In genomic region chr15:61820951-61821350, GRCh38 we compare ENCODE assay signal across 37 cellular contexts.
DNase-seq lines count a peak whose midpoint lies in the region; ATAC-seq, FAIRE-seq and TF ChIP-seq lines count a peak whose summit lies in the region.
"Had no signal": no experiment of that assay in that cellular context is flagged by ENCODE, and none has a peak within 500 bp of the region (broad histone marks: within the 10 kb centered on the region; RNA-seq: fewer than 3 reads in every experiment).

No MANE protein-coding gene starts in this region.

- TF ChIP-seq CTCF in bronchial epithelial cell (IDR thresholded peaks at IDR 0.05; ENCODE audit: insufficient read depth, low read length, severe bottlenecking) (no peak), esophagus muscularis mucosa (IDR thresholded peaks at IDR 0.05) (no peak), osteocyte (IDR thresholded peaks at IDR 0.05) (no peak), endodermal cell (conservative IDR thresholded peaks at IDR 0.05) (no peak), glutamatergic neuron (IDR thresholded peaks at IDR 0.05; ENCODE audit: partially characterized antibody, unreplicated experiment) (no peak)

- H3K4me3 ChIP-seq in bronchial epithelial cell (ENCODE audit: low read depth, low read length) (no peak overlapping the region), esophagus muscularis mucosa (no peak overlapping the region), endodermal cell (ENCODE audit: low read length) (no peak overlapping the region)
- H3K4me3 ChIP-seq: A549; BLaER1; BLaER1 treated with 17β-estradiol and CSF1 and Interleukin-3, amounts not matched to agents 10 nM and 100 nM had no signal

- H3K36me3 ChIP-seq in bronchial epithelial cell (ENCODE audit: control insufficient read depth, insufficient read depth, low read length) (no peaks in the 10 kb centered on the region), esophagus muscularis mucosa (no peaks in the 10 kb centered on the region), endodermal cell (ENCODE audit: control insufficient read depth, insufficient read depth, low read length) (no peaks in the 10 kb centered on the region)
- H3K36me3 ChIP-seq: BE2C; BLaER1; BLaER1 treated with 17β-estradiol and CSF1 and Interleukin-3, amounts not matched to agents 10 nM and 100 nM had no signal

- H3K4me1 ChIP-seq in esophagus muscularis mucosa (no peaks in the 10 kb centered on the region), endodermal cell (ENCODE audit: control insufficient read depth, insufficient read depth, low read length) (no peaks in the 10 kb centered on the region)
- H3K4me1 ChIP-seq: A549; BE2C; BLaER1; BLaER1 treated with 17β-estradiol and CSF1 and Interleukin-3, amounts not matched to agents 10 nM and 100 nM; Caco-2 had no signal

- intact Hi-C loops in esophagus muscularis mucosa (cut with DNase I): no loop called here

- FAIRE-seq in bronchial epithelial cell (lab: Jason Lieb, UNC): peak; percentile 83
- FAIRE-seq: A204.1, A549, D721Med had no signal

- peaks cover 43% of the 10 kb centered on the region for H3K27me3 Mint-ChIP-seq in osteocyte (ENCODE audit: unreplicated experiment)
- peaks cover 8% of the 10 kb centered on the region for H3K27me3 Mint-ChIP-seq in endodermal cell (ENCODE audit: insufficient read depth)
- no peaks in the 10 kb centered on the region for H3K27me3 Mint-ChIP-seq in glutamatergic neuron (ENCODE audit: unreplicated experiment)

- H3K27ac ChIP-seq in esophagus muscularis mucosa (replicated peaks in 1 of 4): no peak overlapping the region
- no peak overlapping the region for H3K27ac ChIP-seq in endodermal cell (ENCODE audit: low read depth, low read length)
- H3K27ac ChIP-seq: 22Rv1; A549; BLaER1; BLaER1 treated with 17β-estradiol and CSF1 and Interleukin-3, amounts not matched to agents 10 nM and 100 nM; C4-2B had no signal

- DNase-seq in bronchial epithelial cell (ENCODE audit: low read depth): no peak
- peak; percentile 8 for DNase-seq in ecto neural progenitor cell (ENCODE audit: low spot score)
- peak; percentile 81 for DNase-seq in esophagus muscularis mucosa (ENCODE audit: extremely low spot score)
- DNase-seq in osteocyte (ENCODE audit: extremely low spot score, unreplicated experiment): peak; percentile 48
- no peak for DNase-seq in endodermal cell
- DNase-seq in glutamatergic neuron: no peak
- no peak for DNase-seq in dermis blood vessel endothelial cell
- DNase-seq: 8988T; ACHN; AML-193; BE2C; C1 segment of cervical spinal cord; Caco-2; Calu3; CD4-positive, alpha-beta memory T cell; CD4-positive, alpha-beta T cell; CD4-positive, CD25-positive, alpha-beta regulatory T cell; CD8-positive, alpha-beta memory T cell; CD8-positive, alpha-beta T cell; COR-L47; DMS 273 treated with DMSO at 0.1 percent for 48 hours; DMS153; DMS53; DMS79; DMS79 treated with DMSO at 0.1 percent for 48 hours; DND-41; EL had no signal

- no peak for TF ChIP-seq POLR2A in esophagus muscularis mucosa (IDR thresholded peaks at IDR 0.05; ENCODE audit: low read depth)

- no peak for TF ChIP-seq EP300 in esophagus muscularis mucosa (IDR thresholded peaks at IDR 0.05)

- no peak overlapping the region for H3K9ac ChIP-seq in endodermal cell (ENCODE audit: extremely low read depth, low read length, poor library complexity, severe bottlenecking)
- H3K9ac ChIP-seq: BLaER1; BLaER1 treated with 17β-estradiol and CSF1 and Interleukin-3, amounts not matched to agents 10 nM and 100 nM had no signal

- H3K27me3 ChIP-seq in bronchial epithelial cell (ENCODE audit: control insufficient read depth, insufficient read depth, low read length) (no peaks in the 10 kb centered on the region), esophagus muscularis mucosa (peaks cover 0 to 7% (median 0%) of the 10 kb centered on the region in 4 donors), endodermal cell (ENCODE audit: control insufficient read depth, insufficient read depth, low read length, poor library complexity, severe bottlenecking) (no peaks in the 10 kb centered on the region)
- H3K27me3 ChIP-seq: BE2C; BLaER1; BLaER1 treated with 17β-estradiol and CSF1 and Interleukin-3, amounts not matched to agents 10 nM and 100 nM had no signal

- 89% methylated on average over 3 of the region's 4 CpGs for WGBS in esophagus muscularis mucosa
- WGBS in endodermal cell (ENCODE audit: insufficient coverage in 1 of 2, insufficient read length in 1 of 2), 2 experiments: 89 to 91% methylated on average over 4 of the region's 4 CpGs

- no peaks in the 10 kb centered on the region for H3K36me3 Mint-ChIP-seq in osteocyte (ENCODE audit: unreplicated experiment)
- no peaks in the 10 kb centered on the region for H3K36me3 Mint-ChIP-seq in endodermal cell (ENCODE audit: low read depth)
- peaks cover 4% of the 10 kb centered on the region for H3K36me3 Mint-ChIP-seq in glutamatergic neuron (ENCODE audit: unreplicated experiment)
- H3K36me3 Mint-ChIP-seq: CD14-positive monocyte; CD4-positive, alpha-beta memory T cell; CD4-positive, CD25-positive, alpha-beta regulatory T cell; CD8-positive, alpha-beta memory T cell; CD8-positive, alpha-beta T cell had no signal

- ATAC-seq in GM19397 (IDR thresholded peaks at IDR 0.05; ENCODE audit: unreplicated experiment): no peak
- ATAC-seq: A549; CD8-positive, alpha-beta T cell had no signal

- H3K4me3 Mint-ChIP-seq in osteocyte (ENCODE audit: unreplicated experiment) (no peak overlapping the region), endodermal cell (no peak overlapping the region), glutamatergic neuron (ENCODE audit: unreplicated experiment) (no peak overlapping the region)
- H3K4me3 Mint-ChIP-seq: B cell; CD14-positive monocyte; CD4-positive, alpha-beta memory T cell; CD4-positive, alpha-beta T cell; CD4-positive, CD25-positive, alpha-beta regulatory T cell; CD8-positive, alpha-beta memory T cell; CD8-positive, alpha-beta T cell had no signal

- H3K4me1 Mint-ChIP-seq in osteocyte (ENCODE audit: unreplicated experiment): no peaks in the 10 kb centered on the region
- peaks cover 4% of the 10 kb centered on the region for H3K4me1 Mint-ChIP-seq in endodermal cell
- no peaks in the 10 kb centered on the region for H3K4me1 Mint-ChIP-seq in glutamatergic neuron (ENCODE audit: low read depth, unreplicated experiment)
- H3K4me1 Mint-ChIP-seq: B cell; CD14-positive monocyte; CD4-positive, alpha-beta memory T cell; CD4-positive, CD25-positive, alpha-beta regulatory T cell; CD8-positive, alpha-beta memory T cell had no signal

- H3K27ac Mint-ChIP-seq in osteocyte (ENCODE audit: unreplicated experiment) (no peak overlapping the region), endodermal cell (no peak overlapping the region), glutamatergic neuron (ENCODE audit: unreplicated experiment) (no peak overlapping the region)
- H3K27ac Mint-ChIP-seq: B cell; CD14-positive monocyte; CD4-positive, alpha-beta memory T cell; CD4-positive, alpha-beta T cell; CD4-positive, CD25-positive, alpha-beta regulatory T cell; CD8-positive, alpha-beta T cell had no signal

- H3K9me3 ChIP-seq in esophagus muscularis mucosa (no peaks in the 10 kb centered on the region), endodermal cell (ENCODE audit: control insufficient read depth, low read length) (no peaks in the 10 kb centered on the region)
- H3K9me3 ChIP-seq: A549, BE2C, BLaER1, Caco-2 had no signal

- H3K9me3 Mint-ChIP-seq in osteocyte (ENCODE audit: unreplicated experiment): no peaks in the 10 kb centered on the region
- H3K9me3 Mint-ChIP-seq in endodermal cell: no peaks in the 10 kb centered on the region
- H3K9me3 Mint-ChIP-seq in glutamatergic neuron (ENCODE audit: unreplicated experiment): peaks cover 2% of the 10 kb centered on the region
- H3K9me3 Mint-ChIP-seq: CD4-positive, alpha-beta T cell; CD4-positive, CD25-positive, alpha-beta regulatory T cell; CD8-positive, alpha-beta memory T cell; CD8-positive, alpha-beta T cell had no signal

Comparison
In these comparisons a context has a peak if more than half of its experiments do, and no peak if none do; other contexts are left out.
1. DNase-seq: peak in ecto neural progenitor cell (single experiment), esophagus muscularis mucosa (single experiment) and osteocyte (single experiment); none in bronchial epithelial cell (single experiment), endodermal cell (single experiment), glutamatergic neuron (single experiment) and dermis blood vessel endothelial cell (single experiment).